ENCODE assay signal across 11 cellular contexts in the genomic region with DNA sequence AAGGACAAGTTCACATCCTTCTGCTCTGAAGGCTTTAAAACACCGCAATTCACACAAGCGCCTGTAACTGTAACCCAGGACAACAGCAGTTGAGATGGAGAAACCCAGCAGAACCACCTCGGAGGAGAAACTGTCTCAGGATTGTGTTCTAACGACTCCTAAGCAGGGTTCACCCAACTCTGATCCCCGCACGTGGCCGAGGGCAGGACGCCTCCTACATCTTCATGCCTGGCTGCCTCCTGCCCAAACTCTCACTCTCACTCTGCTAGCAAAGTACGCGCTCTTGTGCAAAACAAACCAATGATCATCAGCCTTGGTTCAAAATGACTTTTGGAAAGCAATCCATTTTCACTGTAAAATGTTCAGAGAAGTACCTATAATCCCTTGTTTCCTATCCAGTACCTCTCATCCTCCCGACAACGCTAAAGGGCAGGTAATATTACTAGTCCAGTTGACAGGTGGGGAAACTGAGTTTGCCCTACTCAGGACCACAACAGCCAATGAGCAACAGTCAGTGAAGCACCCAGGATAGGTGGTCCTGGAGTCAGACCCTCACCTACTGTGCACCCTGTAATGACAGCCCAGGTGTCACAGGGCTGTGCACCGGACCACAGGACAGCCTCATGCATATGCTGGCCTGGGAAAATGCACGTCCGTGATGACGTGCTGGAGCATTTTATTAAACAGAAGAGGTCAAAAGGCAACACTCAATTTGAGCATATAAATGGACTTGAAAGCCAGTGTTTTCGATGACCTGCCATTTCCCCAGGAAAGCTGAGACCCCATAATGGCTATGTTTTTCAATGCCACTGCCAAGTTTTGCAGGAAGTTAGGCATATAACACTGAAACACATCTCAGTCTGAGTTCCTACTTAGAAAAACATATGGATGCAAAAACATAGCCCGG. TPM values are rescaled to one million over a fixed set of nuclear protein-coding genes. Genes with fewer than 3 reads are reported as not detected.
DNase-seq lines count a peak whose midpoint lies in the region; ATAC-seq and TF ChIP-seq lines count a peak whose summit lies in the region.
"Had no signal": no experiment of that assay in that cellular context is flagged by ENCODE, and none has a peak within 500 bp of the region (broad histone marks: within the 10 kb centered on the region; RNA-seq: fewer than 3 reads in every experiment).

No MANE protein-coding gene starts in this region.

- peak overlapping the region; percentile 90 for H3K27ac ChIP-seq in OCI-LY3 (ENCODE audit: low read length)

- peaks cover 7% of the 10 kb centered on the region for H3K9me3 Mint-ChIP-seq in T-helper 2 cell treated with Interferon-gamma antibody and Interleukin-4, amounts not matched to agents 5 μg/mL and 100 μg/mL, for 36 hours
- H3K9me3 Mint-ChIP-seq in stimulated activated memory B cell treated with anti-CD40 and anti-IgM and Interleukin-4, amounts not matched to agents 10 μg/mL and 1 μg/mL and 100 μg/mL, for 72 hours, result peaks cover 6% of the 10 kb centered on the region

- ATAC-seq in stimulated activated memory B cell treated with anti-CD40 and anti-IgM and Interleukin-4, amounts not matched to agents 10 μg/mL and 1 μg/mL and 100 μg/mL, for 72 hours, result peak; percentile 71

- no peaks in the 10 kb centered on the region for H3K27me3 ChIP-seq in OCI-LY3 (ENCODE audit: low read depth, low read length)

- peaks cover 40% of the 10 kb centered on the region for H3K4me1 Mint-ChIP-seq in T-helper 2 cell treated with Interferon-gamma antibody and Interleukin-4, amounts not matched to agents 5 μg/mL and 100 μg/mL, for 36 hours (ENCODE audit: low read depth)
- peaks cover 99% of the 10 kb centered on the region for H3K4me1 Mint-ChIP-seq in stimulated activated memory B cell treated with anti-CD40 and anti-IgM and Interleukin-4, amounts not matched to agents 10 μg/mL and 1 μg/mL and 100 μg/mL, for 72 hours

- H3K9ac ChIP-seq in OCI-LY3 (ENCODE audit: low read length), result peak overlapping the region; percentile 70

- H3K4me3 ChIP-seq in OCI-LY3 (ENCODE audit: low read length) (peak overlapping the region; percentile 53), fibroblast of the aortic adventitia (ENCODE audit: low read depth, low read length) (peak overlapping the region; percentile 34)
- H3K4me3 ChIP-seq: GM23248 had no signal

- no peaks in the 10 kb centered on the region for H3K27me3 Mint-ChIP-seq in T-helper 2 cell treated with Interferon-gamma antibody and Interleukin-4, amounts not matched to agents 5 μg/mL and 100 μg/mL, for 36 hours (ENCODE audit: low read depth)
- no peaks in the 10 kb centered on the region for H3K27me3 Mint-ChIP-seq in stimulated activated memory B cell treated with anti-CD40 and anti-IgM and Interleukin-4, amounts not matched to agents 10 μg/mL and 1 μg/mL and 100 μg/mL, for 72 hours

- H3K36me3 ChIP-seq in OCI-LY3 (replicated peaks; ENCODE audit: low read depth, low read length), result peaks cover 35% of the 10 kb centered on the region

- peak overlapping the region; percentile 53 for H3K4me3 Mint-ChIP-seq in T-helper 2 cell treated with Interferon-gamma antibody and Interleukin-4, amounts not matched to agents 5 μg/mL and 100 μg/mL, for 36 hours
- H3K4me3 Mint-ChIP-seq in stimulated activated memory B cell treated with anti-CD40 and anti-IgM and Interleukin-4, amounts not matched to agents 10 μg/mL and 1 μg/mL and 100 μg/mL, for 72 hours, result peak overlapping the region; percentile 69

- peak overlapping the region; percentile 89 for H3K27ac Mint-ChIP-seq in T-helper 2 cell treated with Interferon-gamma antibody and Interleukin-4, amounts not matched to agents 5 μg/mL and 100 μg/mL, for 36 hours
- peak overlapping the region; percentile 94 for H3K27ac Mint-ChIP-seq in stimulated activated memory B cell treated with anti-CD40 and anti-IgM and Interleukin-4, amounts not matched to agents 10 μg/mL and 1 μg/mL and 100 μg/mL, for 72 hours

- no peak for TF ChIP-seq CTCF in OCI-LY3 (IDR thresholded peaks at IDR 0.05; ENCODE audit: low read depth, low read length)
- no peak for TF ChIP-seq CTCF in fibroblast of the aortic adventitia (IDR thresholded peaks at IDR 0.05; ENCODE audit: insufficient read depth, low read length)

- H3K9me3 ChIP-seq in OCI-LY3 (ENCODE audit: insufficient read depth, low read length), result no peaks in the 10 kb centered on the region

- H3K4me1 ChIP-seq in OCI-LY3 (ENCODE audit: low read length), result peaks cover 90% of the 10 kb centered on the region

- peaks cover 12% of the 10 kb centered on the region for H3K36me3 Mint-ChIP-seq in T-helper 2 cell treated with Interferon-gamma antibody and Interleukin-4, amounts not matched to agents 5 μg/mL and 100 μg/mL, for 36 hours (ENCODE audit: low read depth)
- H3K36me3 Mint-ChIP-seq in stimulated activated memory B cell treated with anti-CD40 and anti-IgM and Interleukin-4, amounts not matched to agents 10 μg/mL and 1 μg/mL and 100 μg/mL, for 72 hours, result peaks cover 53% of the 10 kb centered on the region

- peak overlapping the region; percentile 12; the same call in 1 of the 2 replicates for H2AFZ ChIP-seq in OCI-LY3 (ENCODE audit: low read depth, low read length)
- H2AFZ ChIP-seq: GM23248 had no signal

- peak overlapping the region; percentile 68 for H3K4me2 ChIP-seq in OCI-LY3 (ENCODE audit: low read length)

- DNase-seq in T-helper 2 cell treated with Interferon-gamma antibody and Interleukin-4, amounts not matched to agents 5 μg/mL and 100 μg/mL, for 36 hours (ENCODE audit: low spot score), result no peak
- DNase-seq in T-helper 2 cell (no peak), fibroblast of the aortic adventitia (ENCODE audit: low read depth) (no peak), NCI-H1105 treated with DMSO at 0.1 percent for 48 hours (lab: John Stamatoyannopoulos, UW) (no peak), SW 1271 (lab: John Stamatoyannopoulos, UW) (no peak), HuH-7 (ENCODE audit: low spot score) (no peak)
- DNase-seq: activated naive CD4-positive, alpha-beta T cell had no signal

- peaks cover 81% of the 10 kb centered on the region for H3K79me2 ChIP-seq in OCI-LY3 (ENCODE audit: low read length)

- peaks cover 11% of the 10 kb centered on the region for H4K20me1 ChIP-seq in OCI-LY3 (ENCODE audit: insufficient read depth, low read length)

RNA-seq across cellular contexts. Expression of gene EPS15L1, which starts 25.4 kb away (rescaled TPM):
- 10.5 and 15.8 TPM in 2 replicates for total RNA-seq in fibroblast of the aortic adventitia (ENCODE audit: low replicate concordance)

RNA-seq across cellular contexts. Expression of gene CALR3, which starts 49.6 kb away (rescaled TPM):
- total RNA-seq in fibroblast of the aortic adventitia (ENCODE audit: low replicate concordance), result not detected in 2 replicates
- total RNA-seq: GM23248, NCI-H460 had no signal

RNA-seq across cellular contexts. Expression of gene C19orf44, which starts 49.8 kb away (rescaled TPM):
- 7.5 and 7.9 TPM in 2 replicates for total RNA-seq in fibroblast of the aortic adventitia (ENCODE audit: low replicate concordance)
